18 cellular contexts compared by ENCODE assay signal in genomic region chr9:21692390-21692789, GRCh38.
A peak's percentile ranks its signal among the peaks of the same experiment; 100 is the strongest.
DNase-seq lines count a peak whose midpoint lies in the region; ATAC-seq and TF ChIP-seq lines count a peak whose summit lies in the region.
"Had no signal": no experiment of that assay in that cellular context is flagged by ENCODE, and none has a peak within 500 bp of the region (broad histone marks: within the 10 kb centered on the region; RNA-seq: fewer than 3 reads in every experiment).

No MANE protein-coding gene starts in this region.

- H3K36me3 ChIP-seq in GM23338 (ENCODE audit: insufficient read depth), result no peaks in the 10 kb centered on the region
- no peaks in the 10 kb centered on the region for H3K36me3 ChIP-seq in neural cell (ENCODE audit: insufficient read depth, low read length)
- H3K36me3 ChIP-seq in CD8-positive, alpha-beta T cell (ENCODE audit: insufficient read depth, low read length), result no peaks in the 10 kb centered on the region
- no peaks in the 10 kb centered on the region for H3K36me3 ChIP-seq in body of pancreas (replicated peaks in 1 of 2; ENCODE audit: insufficient read depth in 1 of 2, low read depth in 2 of 2)
- H3K36me3 ChIP-seq: BLaER1 treated with 17β-estradiol and CSF1 and Interleukin-3, amounts not matched to agents 10 nM and 100 nM had no signal

- H3K27ac Mint-ChIP-seq in activated naive CD4-positive, alpha-beta T cell treated with anti-CD3 and anti-CD28 coated beads, Interleukin-2, amount 50 U/mL, for 24 hours, result peak overlapping the region; percentile 1
- no peak overlapping the region for H3K27ac Mint-ChIP-seq in GM23338
- no peak overlapping the region for H3K27ac Mint-ChIP-seq in CD8-positive, alpha-beta T cell
- H3K27ac Mint-ChIP-seq: B cell; CD4-positive, alpha-beta T cell had no signal

- H3K79me2 ChIP-seq in GM23338 (replicated peaks; ENCODE audit: insufficient read depth) (no peaks in the 10 kb centered on the region), neural cell (replicated peaks; ENCODE audit: insufficient read depth, low read length) (no peaks in the 10 kb centered on the region)

- H3K9me2 ChIP-seq in GM23338 (ENCODE audit: insufficient read depth), result peaks cover 4% of the 10 kb centered on the region; the same call in 1 of the 2 replicates
- H3K9me2 ChIP-seq in neural cell (ENCODE audit: insufficient read depth, low read length), result no peaks in the 10 kb centered on the region

- peaks cover 45% of the 10 kb centered on the region for H3K4me1 Mint-ChIP-seq in activated naive CD4-positive, alpha-beta T cell treated with anti-CD3 and anti-CD28 coated beads, Interleukin-2, amount 50 U/mL, for 24 hours
- no peaks in the 10 kb centered on the region for H3K4me1 Mint-ChIP-seq in GM23338
- peaks cover 7% of the 10 kb centered on the region for H3K4me1 Mint-ChIP-seq in CD8-positive, alpha-beta T cell (ENCODE audit: low read depth)
- H3K4me1 Mint-ChIP-seq: B cell had no signal

- DNase-seq in activated naive CD4-positive, alpha-beta T cell treated with Interleukin-2 at 50 U/mL for 16 hours, result no peak
- DNase-seq in GM23338 (ENCODE audit: low spot score), result no peak
- DNase-seq in HT-29 (ENCODE audit: low spot score), result peak; percentile 68
- no peak for DNase-seq in Ammon's horn (ENCODE audit: low spot score)
- DNase-seq in CD8-positive, alpha-beta T cell, result no peak
- no peak for DNase-seq in body of pancreas
- DNase-seq: ACHN; CD4-positive, alpha-beta T cell; CD8-positive, alpha-beta memory T cell; COR-L47; DMS79 treated with DMSO at 0.1 percent for 48 hours; GF-D8 had no signal

- CTCF ChIA-PET in CD8-positive, alpha-beta T cell (lab: Charles Lee), result no interaction called here

- H3K36me3 Mint-ChIP-seq in activated naive CD4-positive, alpha-beta T cell treated with anti-CD3 and anti-CD28 coated beads, Interleukin-2, amount 50 U/mL, for 24 hours, result peaks cover 2% of the 10 kb centered on the region
- peaks cover 3% of the 10 kb centered on the region; the same call in 2 of the 3 replicates for H3K36me3 Mint-ChIP-seq in GM23338 (ENCODE audit: low read depth)
- no peaks in the 10 kb centered on the region for H3K36me3 Mint-ChIP-seq in CD8-positive, alpha-beta T cell

- no peaks in the 10 kb centered on the region for H3K27me3 Mint-ChIP-seq in activated naive CD4-positive, alpha-beta T cell treated with anti-CD3 and anti-CD28 coated beads, Interleukin-2, amount 50 U/mL, for 24 hours
- H3K27me3 Mint-ChIP-seq in GM23338 (ENCODE audit: insufficient read depth, low read depth, poor library complexity), result no peaks in the 10 kb centered on the region
- H3K27me3 Mint-ChIP-seq in CD8-positive, alpha-beta T cell (ENCODE audit: low read depth), result no peaks in the 10 kb centered on the region
- H3K27me3 Mint-ChIP-seq: CD4-positive, alpha-beta T cell had no signal

- intact Hi-C loops in CD8-positive, alpha-beta T cell (cut with DNase I, micrococcal nuclease), result no loop called here
- intact Hi-C loops in body of pancreas (cut with DNase I), result no loop called here

- ATAC-seq in GM23338 (no peak), body of pancreas (no peak)
- ATAC-seq in CD8-positive, alpha-beta T cell, result no peak

- H4K20me1 ChIP-seq in GM23338 (replicated peaks; ENCODE audit: insufficient read depth), result no peaks in the 10 kb centered on the region
- no peaks in the 10 kb centered on the region for H4K20me1 ChIP-seq in neural cell (ENCODE audit: insufficient read depth)
- H4K20me1 ChIP-seq: BLaER1 treated with 17β-estradiol and CSF1 and Interleukin-3, amounts not matched to agents 10 nM and 100 nM had no signal

- H3K9ac ChIP-seq in neural cell (ENCODE audit: low read length), result no peak overlapping the region
- H3K9ac ChIP-seq: BLaER1 treated with 17β-estradiol and CSF1 and Interleukin-3, amounts not matched to agents 10 nM and 100 nM had no signal

- H3F3A ChIP-seq in GM23338 (replicated peaks; ENCODE audit: low read depth) (no peaks in the 10 kb centered on the region), neural cell (ENCODE audit: insufficient read depth, low read length, poor library complexity, severe bottlenecking) (no peaks in the 10 kb centered on the region)

- H3K9me3 ChIP-seq in neural cell (ENCODE audit: low read length), result no peaks in the 10 kb centered on the region
- no peaks in the 10 kb centered on the region for H3K9me3 ChIP-seq in CD8-positive, alpha-beta T cell (ENCODE audit: low read length)
- no peaks in the 10 kb centered on the region for H3K9me3 ChIP-seq in body of pancreas

- H3K4me3 ChIP-seq in GM23338 (no peak overlapping the region), neural cell (ENCODE audit: low read length) (no peak overlapping the region), body of pancreas (no peak overlapping the region)
- H3K4me3 ChIP-seq in CD8-positive, alpha-beta T cell (ENCODE audit: low read depth, low read length), result no peak overlapping the region
- H3K4me3 ChIP-seq: BLaER1 treated with 17β-estradiol and CSF1 and Interleukin-3, amounts not matched to agents 10 nM and 100 nM had no signal

- no peak overlapping the region for H3K4me2 ChIP-seq in GM23338
- no peak overlapping the region for H3K4me2 ChIP-seq in neural cell (ENCODE audit: low read length)
- H3K4me2 ChIP-seq: BLaER1 treated with 17β-estradiol and CSF1 and Interleukin-3, amounts not matched to agents 10 nM and 100 nM had no signal

- H2AFZ ChIP-seq in GM23338 (0 out of 2 replicates have a peak overlapping the region, but pooled peaks have one; percentile 7), neural cell (ENCODE audit: low read depth, low read length) (no peak overlapping the region)

- no peaks in the 10 kb centered on the region for H3K27me3 ChIP-seq in GM23338 (ENCODE audit: insufficient read depth)
- H3K27me3 ChIP-seq in neural cell (ENCODE audit: insufficient read depth, low read depth, low read length), result no peaks in the 10 kb centered on the region
- no peaks in the 10 kb centered on the region for H3K27me3 ChIP-seq in CD8-positive, alpha-beta T cell (ENCODE audit: insufficient read depth, low read length)
- no peaks in the 10 kb centered on the region for H3K27me3 ChIP-seq in body of pancreas
- H3K27me3 ChIP-seq: BLaER1 treated with 17β-estradiol and CSF1 and Interleukin-3, amounts not matched to agents 10 nM and 100 nM had no signal

- no peak for TF ChIP-seq EP300 in neural cell (conservative IDR thresholded peaks at IDR 0.05; ENCODE audit: poor library complexity, severe bottlenecking)

- H3K4me1 ChIP-seq in GM23338 (ENCODE audit: insufficient read depth) (no peaks in the 10 kb centered on the region), body of pancreas (no peaks in the 10 kb centered on the region)
- no peaks in the 10 kb centered on the region for H3K4me1 ChIP-seq in CD8-positive, alpha-beta T cell (ENCODE audit: insufficient read depth, low read length)
- H3K4me1 ChIP-seq: BLaER1 treated with 17β-estradiol and CSF1 and Interleukin-3, amounts not matched to agents 10 nM and 100 nM had no signal

- TF ChIP-seq RAD21 in neural cell (conservative IDR thresholded peaks at IDR 0.05), result no peak

- POLR2A ChIA-PET in CD8-positive, alpha-beta T cell (lab: Charles Lee), result no interaction called here

- H3K27ac ChIP-seq in GM23338 (ENCODE audit: low read depth), result no peak overlapping the region
- no peak overlapping the region for H3K27ac ChIP-seq in neural cell (ENCODE audit: low read length)
- no peak overlapping the region for H3K27ac ChIP-seq in CD8-positive, alpha-beta T cell (ENCODE audit: low read depth, low read length)
- no peak overlapping the region for H3K27ac ChIP-seq in body of pancreas
- H3K27ac ChIP-seq: 22Rv1; BLaER1 treated with 17β-estradiol and CSF1 and Interleukin-3, amounts not matched to agents 10 nM and 100 nM; C4-2B had no signal

- H3K9me3 Mint-ChIP-seq in activated naive CD4-positive, alpha-beta T cell treated with anti-CD3 and anti-CD28 coated beads, Interleukin-2, amount 50 U/mL, for 24 hours, result no peaks in the 10 kb centered on the region
- peaks cover 2% of the 10 kb centered on the region; the same call in 1 of the 3 replicates for H3K9me3 Mint-ChIP-seq in GM23338
- H3K9me3 Mint-ChIP-seq in CD8-positive, alpha-beta T cell, result no peaks in the 10 kb centered on the region
- H3K9me3 Mint-ChIP-seq: CD4-positive, alpha-beta T cell had no signal

- TF ChIP-seq POLR2A in body of pancreas (IDR thresholded peaks at IDR 0.05), result no peak

- no peak overlapping the region for H3K4me3 Mint-ChIP-seq in activated naive CD4-positive, alpha-beta T cell treated with anti-CD3 and anti-CD28 coated beads, Interleukin-2, amount 50 U/mL, for 24 hours
- H3K4me3 Mint-ChIP-seq in GM23338, result no peak overlapping the region
- no peak overlapping the region for H3K4me3 Mint-ChIP-seq in CD8-positive, alpha-beta T cell
- H3K4me3 Mint-ChIP-seq: B cell; CD4-positive, alpha-beta T cell; CD8-positive, alpha-beta memory T cell had no signal

- TF ChIP-seq CTCF in GM23338 (conservative IDR thresholded peaks at IDR 0.05; ENCODE audit: low read depth in 2 of 2), result no peak
- no peak for TF ChIP-seq CTCF in neural cell (IDR thresholded peaks at IDR 0.05; ENCODE audit: poor library complexity, severe bottlenecking)
- no peak for TF ChIP-seq CTCF in CD8-positive, alpha-beta T cell (IDR thresholded peaks at IDR 0.05)
- TF ChIP-seq CTCF in body of pancreas (IDR thresholded peaks at IDR 0.05), result no peak

- WGBS in body of pancreas, 2 donors, result 35 to 37% methylated on average over 6 of the region's 6 CpGs

TF ChIP-seq in GM23338, 12 proteins besides CTCF, POLR2A, EP300 and RAD21 (continues in another document):
- TF ChIP-seq EZH2phosphoT487 (IDR thresholded peaks at IDR 0.05; ENCODE audit: unreplicated experiment) (no peak), EZH2 (IDR thresholded peaks at IDR 0.05; ENCODE audit: low read depth, unreplicated experiment) (no peak), NANOG (IDR thresholded peaks at IDR 0.05; ENCODE audit: borderline replicate concordance) (no peak), ZNF114 (CRISPR knock-in tag; IDR thresholded peaks at IDR 0.05) (no peak), CREB1 (CRISPR knock-in tag; IDR thresholded peaks at IDR 0.05; ENCODE audit: low read depth) (no peak), STAT1 (IDR thresholded peaks at IDR 0.05; ENCODE audit: unreplicated experiment) (no peak)

TF ChIP-seq in neural cell, 6 proteins besides CTCF, POLR2A, EP300 and RAD21:
- TF ChIP-seq POLR2AphosphoS5 (IDR thresholded peaks at IDR 0.05) (peak; percentile 12), MXI1 (conservative IDR thresholded peaks at IDR 0.05; ENCODE audit: poor library complexity, severe bottlenecking) (no peak)
